8 cellular contexts compared by ENCODE assay signal in the genomic region with DNA sequence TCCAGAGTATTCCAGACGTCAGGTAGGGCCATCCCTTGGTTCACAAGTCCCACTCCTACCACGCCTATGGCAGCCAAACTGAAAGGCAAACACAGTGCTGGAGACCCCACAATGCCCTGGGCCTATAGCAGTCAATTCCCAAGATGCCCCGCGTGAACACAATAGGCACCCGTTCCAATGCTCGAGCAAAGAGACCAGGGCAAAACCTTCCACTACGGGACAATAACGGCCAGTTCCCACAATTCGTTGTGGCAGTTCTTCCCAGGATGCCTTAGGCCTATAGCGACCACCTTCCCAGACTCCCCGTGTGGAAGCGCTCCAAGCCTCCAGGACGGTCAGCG. TPM values are rescaled to one million over a fixed set of nuclear protein-coding genes. Genes with fewer than 3 reads are reported as not detected.
A peak's percentile ranks its signal among the peaks of the same experiment; 100 is the strongest.
DNase-seq lines count a peak whose midpoint lies in the region; ATAC-seq and TF ChIP-seq lines count a peak whose summit lies in the region.

No MANE protein-coding gene starts in this region.

- CTCF ChIA-PET in activated CD8-positive, alpha-beta T cell treated with anti-CD3 and anti-CD28 coated beads for 36 hours (lab: Charles Lee), result interaction anchor here (0.8 kb wide), 1 partner anchor 24 kb away, joined by 5 read pairs; no protein-coding TSS in a partner anchor

- H3K4me3 Mint-ChIP-seq in activated CD8-positive, alpha-beta T cell treated with anti-CD3 and anti-CD28 coated beads for 36 hours, result peak overlapping the region; percentile 96

- peaks cover 3% of the 10 kb centered on the region for H3K36me3 Mint-ChIP-seq in activated CD8-positive, alpha-beta T cell treated with anti-CD3 and anti-CD28 coated beads for 36 hours (ENCODE audit: low read depth)

- peak; percentile 22 for ATAC-seq in HG02943 (IDR thresholded peaks at IDR 0.05; ENCODE audit: low read depth, unreplicated experiment)
- ATAC-seq in activated CD8-positive, alpha-beta T cell treated with anti-CD3 and anti-CD28 coated beads for 36 hours, result peak; percentile 65
- ATAC-seq in omental fat pad (ENCODE audit: low FRiP score), result peak; percentile 39

- POLR2A ChIA-PET in activated CD8-positive, alpha-beta T cell treated with anti-CD3 and anti-CD28 coated beads for 36 hours (lab: Charles Lee), result interaction anchor here (0.7 to 1.1 kb wide), 2 partner anchors 11 to 13 kb away, joined by 3 to 4 read pairs; no protein-coding TSS in a partner anchor

- H3K4me3 ChIP-seq in fibroblast of pulmonary artery (replicated peaks; ENCODE audit: low read depth, low read length), result peak overlapping the region; percentile 88

- peak overlapping the region; percentile 99 for H3K27ac Mint-ChIP-seq in activated CD8-positive, alpha-beta T cell treated with anti-CD3 and anti-CD28 coated beads for 36 hours

- no peaks in the 10 kb centered on the region for H3K9me3 Mint-ChIP-seq in activated CD8-positive, alpha-beta T cell treated with anti-CD3 and anti-CD28 coated beads for 36 hours

- peak; percentile 35 for DNase-seq in activated CD8-positive, alpha-beta memory T cell treated with anti-CD3 and anti-CD28 coated beads, Interleukin-2, amount 50 U/mL, for 4 hours
- DNase-seq in activated CD8-positive, alpha-beta memory T cell treated with anti-CD3 and anti-CD28 coated beads, Interleukin-2, amount 50 U/mL, for 48 hours, result no peak
- DNase-seq in NCI-H2196 (lab: John Stamatoyannopoulos, UW; ENCODE audit: unreplicated experiment) (peak; percentile 64), fibroblast of pulmonary artery (ENCODE audit: low read depth) (peak; percentile 39), omental fat pad (ENCODE audit: low spot score) (no peak), T1000 (lab: John Stamatoyannopoulos, UW) (no peak)
- DNase-seq in activated CD8-positive, alpha-beta T cell treated with anti-CD3 and anti-CD28 coated beads for 36 hours, result peak; percentile 84

- intact Hi-C loops in activated CD8-positive, alpha-beta T cell treated with anti-CD3 and anti-CD28 coated beads for 36 hours (cut with micrococcal nuclease), result no loop called here

- TF ChIP-seq CTCF in activated CD8-positive, alpha-beta T cell treated with anti-CD3 and anti-CD28 coated beads for 36 hours (IDR thresholded peaks at IDR 0.05), result no peak
- TF ChIP-seq CTCF in fibroblast of pulmonary artery (IDR thresholded peaks at IDR 0.05; ENCODE audit: low read length, missing control alignments), result no peak
- no peak for TF ChIP-seq CTCF in omental fat pad (IDR thresholded peaks at IDR 0.05)

- H3K4me1 Mint-ChIP-seq in activated CD8-positive, alpha-beta T cell treated with anti-CD3 and anti-CD28 coated beads for 36 hours (ENCODE audit: low read depth), result peaks cover 25% of the 10 kb centered on the region

- no peaks in the 10 kb centered on the region for H3K27me3 Mint-ChIP-seq in activated CD8-positive, alpha-beta T cell treated with anti-CD3 and anti-CD28 coated beads for 36 hours

RNA-seq across cellular contexts. Expression of gene ZNF428, which starts 0.5 kb away (rescaled TPM):
- total RNA-seq in activated CD8-positive, alpha-beta T cell treated with anti-CD3 and anti-CD28 coated beads for 36 hours, result 10 to 100 TPM; 12.3 to 13.4 TPM
- total RNA-seq in omental fat pad, result 10 to 100 TPM; 15.4 to 22.1 (median 16.2) TPM

RNA-seq across cellular contexts. Expression of gene SRRM5, which starts 7.0 kb away (rescaled TPM):
- under 1 TPM; 0.41 to 0.54 TPM for total RNA-seq in activated CD8-positive, alpha-beta T cell treated with anti-CD3 and anti-CD28 coated beads for 36 hours
- under 1 TPM in 3 of 4 donors, not detected in 1; 0.12 to 0.46 (median 0.38) TPM for total RNA-seq in omental fat pad

RNA-seq across cellular contexts. Expression of gene CADM4, which starts 20.8 kb away (rescaled TPM):
- under 1 TPM; 0.22 to 0.38 TPM for total RNA-seq in activated CD8-positive, alpha-beta T cell treated with anti-CD3 and anti-CD28 coated beads for 36 hours
- total RNA-seq in omental fat pad, result 1 to 10 TPM in 3 of 4 donors, under 1 TPM in 1; 0.79 to 3.5 (median 2.5) TPM

RNA-seq across cellular contexts. Expression of gene ZNF576, which starts 22.5 kb away (rescaled TPM):
- 10 to 100 TPM in 1 of 2 experiments, 1 to 10 TPM in 1; 8.8 to 12.2 TPM for total RNA-seq in activated CD8-positive, alpha-beta T cell treated with anti-CD3 and anti-CD28 coated beads for 36 hours
- 10 to 100 TPM; 12.3 to 15.0 (median 13.3) TPM for total RNA-seq in omental fat pad

RNA-seq across cellular contexts. Expression of gene IRGQ, which starts 23.0 kb away (rescaled TPM):
- 10 to 100 TPM; 17.1 to 17.9 TPM for total RNA-seq in activated CD8-positive, alpha-beta T cell treated with anti-CD3 and anti-CD28 coated beads for 36 hours
- total RNA-seq in omental fat pad, result 10 to 100 TPM; 14.4 to 24.0 (median 17.6) TPM

Comparison
In these comparisons a context has a peak if more than half of its experiments do, and no peak if none do; other contexts are left out.
1. DNase-seq: peak in activated CD8-positive, alpha-beta memory T cell treated with anti-CD3 and anti-CD28 coated beads, Interleukin-2, amount 50 U/mL, for 4 hours (single experiment), NCI-H2196 (single experiment), activated CD8-positive, alpha-beta T cell treated with anti-CD3 and anti-CD28 coated beads for 36 hours (single experiment) and fibroblast of pulmonary artery (single experiment); none in activated CD8-positive, alpha-beta memory T cell treated with anti-CD3 and anti-CD28 coated beads, Interleukin-2, amount 50 U/mL, for 48 hours (single experiment), omental fat pad (single experiment) and T1000 (single experiment).
2. Peak in every context shown above with its lines, with median percentiles within 50 percentile points of each other: ATAC-seq.